In genomic region chr1:28392027-28392652, GRCh38 we compare ENCODE assay signal across 10 cellular contexts. TPM values are rescaled to one million over a fixed set of nuclear protein-coding genes. Genes with fewer than 3 reads are reported as not detected.
DNase-seq lines count a peak whose midpoint lies in the region; ATAC-seq and TF ChIP-seq lines count a peak whose summit lies in the region.
"Had no signal": no experiment of that assay in that cellular context is flagged by ENCODE, and none has a peak within 500 bp of the region (broad histone marks: within the 10 kb centered on the region; RNA-seq: fewer than 3 reads in every experiment).

No MANE protein-coding gene starts in this region.

- peaks cover 27% of the 10 kb centered on the region for H3K36me3 Mint-ChIP-seq in neural progenitor cell

- H3F3A ChIP-seq in neural progenitor cell (ENCODE audit: low read depth), result peaks cover 6% of the 10 kb centered on the region

- H3K27me3 Mint-ChIP-seq in neural progenitor cell (ENCODE audit: insufficient read depth, low read depth), result no peaks in the 10 kb centered on the region
- H3K27me3 Mint-ChIP-seq: activated naive CD4-positive, alpha-beta T cell treated with anti-CD3 and anti-CD28 coated beads, Interleukin-2, amount 50 U/mL, for 24 hours had no signal

- H3K27me3 ChIP-seq in neural progenitor cell, result no peaks in the 10 kb centered on the region

- H3K36me3 ChIP-seq in neural progenitor cell, result no peaks in the 10 kb centered on the region

- no peaks in the 10 kb centered on the region for H3K4me1 Mint-ChIP-seq in neural progenitor cell

- no peaks in the 10 kb centered on the region for H3K4me1 ChIP-seq in neural progenitor cell

- H3K4me3 ChIP-seq in choroid plexus epithelial cell (ENCODE audit: low read depth, low read length) (no peak overlapping the region), neural progenitor cell (no peak overlapping the region)

- TF ChIP-seq CTCF in choroid plexus epithelial cell (conservative IDR thresholded peaks at IDR 0.05; ENCODE audit: low read depth, low read length), result no peak
- TF ChIP-seq CTCF in neural progenitor cell (IDR thresholded peaks at IDR 0.05), result no peak

- H3K27ac Mint-ChIP-seq in neural progenitor cell, result peak overlapping the region; percentile 10
- H3K27ac Mint-ChIP-seq: activated naive CD4-positive, alpha-beta T cell treated with anti-CD3 and anti-CD28 coated beads, Interleukin-2, amount 50 U/mL, for 24 hours had no signal

- no peak overlapping the region for H3K4me2 ChIP-seq in neural progenitor cell

- H3K79me2 ChIP-seq in neural progenitor cell (ENCODE audit: low read depth), result peaks cover 97% of the 10 kb centered on the region

- DNase-seq in GM03348 (ENCODE audit: low spot score) (peak; percentile 80), NOMO-1 (lab: John Stamatoyannopoulos, UW; ENCODE audit: unreplicated experiment in 2 of 2) (peak; percentile 46 to 77), choroid plexus epithelial cell (ENCODE audit: low read depth) (peak; percentile 96), neural progenitor cell (ENCODE audit: low spot score) (no peak), caudate nucleus (lab: John Stamatoyannopoulos, UW) (no peak)
- DNase-seq: NCI-H82 had no signal

- ATAC-seq in GM21447 (IDR thresholded peaks at IDR 0.05; ENCODE audit: unreplicated experiment) (no peak), GM21528 (IDR thresholded peaks at IDR 0.05; ENCODE audit: low FRiP score, unreplicated experiment) (no peak), GM19397 (IDR thresholded peaks at IDR 0.05; ENCODE audit: unreplicated experiment) (no peak)

- peaks cover 22% of the 10 kb centered on the region for H4K20me1 ChIP-seq in neural progenitor cell (ENCODE audit: low read depth)

- H3K27ac ChIP-seq in neural progenitor cell (no peak overlapping the region), caudate nucleus (ENCODE audit: low read depth, low read length) (no peak overlapping the region)

- H3K4me3 Mint-ChIP-seq in neural progenitor cell, result no peak overlapping the region
- H3K4me3 Mint-ChIP-seq: activated naive CD4-positive, alpha-beta T cell treated with anti-CD3 and anti-CD28 coated beads, Interleukin-2, amount 50 U/mL, for 24 hours had no signal

- H3K9me3 Mint-ChIP-seq in neural progenitor cell, result peaks cover 7% of the 10 kb centered on the region
- H3K9me3 Mint-ChIP-seq: activated naive CD4-positive, alpha-beta T cell treated with anti-CD3 and anti-CD28 coated beads, Interleukin-2, amount 50 U/mL, for 24 hours had no signal

- no peak overlapping the region for H3K9ac ChIP-seq in neural progenitor cell

- H2AFZ ChIP-seq in neural progenitor cell (replicated peaks), result no peak overlapping the region

- H3K9me3 ChIP-seq in neural progenitor cell (ENCODE audit: low read depth), result no peaks in the 10 kb centered on the region

RNA-seq across cellular contexts. Expression of gene PHACTR4, which starts 22.6 kb away (rescaled TPM):
- total RNA-seq in neural progenitor cell (ENCODE audit: low replicate concordance), result 22.3 and 34.0 TPM in 2 replicates

Comparison
In these comparisons a context has a peak if more than half of its experiments do, and no peak if none do; other contexts are left out.
1. DNase-seq: peak in GM03348 (single experiment), NOMO-1 (2 of 2) and choroid plexus epithelial cell (single experiment); none in neural progenitor cell (single experiment) and caudate nucleus (0 of 61).